27 cellular contexts compared by ENCODE assay signal in the genomic region with DNA sequence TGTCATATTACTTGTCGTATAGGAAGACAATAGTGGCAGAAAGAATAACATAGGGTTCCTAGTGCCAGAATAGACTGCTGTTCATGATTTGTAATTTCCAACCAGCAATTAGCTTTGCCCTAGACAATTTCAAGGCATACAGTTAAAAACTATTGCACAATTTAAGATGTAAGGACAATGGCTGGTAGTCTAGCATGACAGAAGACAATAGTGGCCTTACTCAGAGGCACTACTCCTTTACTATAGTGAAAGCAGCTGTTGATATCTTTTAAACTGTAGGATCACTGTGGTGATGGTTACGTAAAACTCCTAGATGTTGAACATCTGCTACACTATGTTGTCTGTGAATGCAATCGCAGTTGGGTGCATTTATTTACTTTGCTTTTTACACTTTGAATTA.
"Had no signal": no experiment of that assay in that cellular context is flagged by ENCODE, and none has a peak within 500 bp of the region (broad histone marks: within the 10 kb centered on the region; RNA-seq: fewer than 3 reads in every experiment).

No MANE protein-coding gene starts in this region.

- H3K27ac ChIP-seq: breast epithelium, coronary artery, SJSA1 had no signal

- H3K9me3 ChIP-seq: breast epithelium, SJSA1 had no signal

- ATAC-seq: activated CD4-positive, CD25-positive, alpha-beta regulatory T cell treated with anti-CD3 and anti-CD28 coated beads, Interleukin-2, amount 50 U/mL, for 24 hours; activated CD8-positive, alpha-beta memory T cell treated with anti-CD3 and anti-CD28 coated beads, Interleukin-2, amount 10 ng/mL, durations not matched to agents 7 days and 5 days; SK-N-SH treated with all-trans-retinoic acid at 6 μM for 48 hours had no signal

- H3K4me3 Mint-ChIP-seq: activated CD8-positive, alpha-beta memory T cell treated with anti-CD3 and anti-CD28 coated beads, Interleukin-2, amount 10 ng/mL, durations not matched to agents 7 days and 5 days; activated naive CD4-positive, alpha-beta T cell treated with anti-CD3 and anti-CD28 coated beads, Interleukin-2, amount 50 U/mL, for 24 hours; activated T-cell treated with anti-CD3 and anti-CD28 coated beads, Interleukin-2, amount 50 U/mL, for 24 hours; activated T-helper 1 cell treated with anti-CD3 and anti-CD28 coated beads, Interleukin-12 subunit alpha, Interleukin-12 subunit beta, Interleukin-2, Interleukin-4 antibody, amounts not matched to agents 30 ng/mL and 10 ng/mL and 1 ng/mL, durations not matched to agents 14 hours and 24 hours and 36 hours had no signal

- H3K4me3 ChIP-seq: breast epithelium, coronary artery, SJSA1 had no signal

- DNase-seq: activated CD4-positive, alpha-beta T cell treated with anti-CD3 and anti-CD28 coated beads for 4 hours; activated CD4-positive, alpha-beta T cell treated with anti-CD3 and anti-CD28 coated beads, Interleukin-2, amount 50 U/mL, for 4 hours; activated CD8-positive, alpha-beta memory T cell treated with anti-CD3 and anti-CD28 coated beads, Interleukin-2, amount 10 ng/mL, durations not matched to agents 7 days and 5 days; activated effector memory CD4-positive, alpha-beta T cell treated with Interleukin-2 at 50 U/mL for 16 hours; activated naive CD4-positive, alpha-beta T cell; activated T-cell treated with anti-CD3 and anti-CD28 coated beads, Interleukin-2, amount 50 U/mL, for 24 hours; aorta; caudate nucleus; Karpas-422; MM.1S; NCI-H1105; NCI-H1436; NCI-H1694 treated with DMSO at 0.1 percent for 48 hours; NCI-H2029 treated with DMSO at 0.1 percent for 48 hours; NCI-H2171 treated with DMSO at 0.1 percent for 48 hours; NCI-H226; NCI-H524 treated with DMSO at 0.1 percent for 48 hours; NCI-H774; Right ventricle myocardium superior; SW 1271 had no signal

- H3K36me3 ChIP-seq: breast epithelium, SJSA1 had no signal

- H3K36me3 Mint-ChIP-seq: activated CD8-positive, alpha-beta memory T cell treated with anti-CD3 and anti-CD28 coated beads, Interleukin-2, amount 10 ng/mL, durations not matched to agents 7 days and 5 days; activated naive CD4-positive, alpha-beta T cell treated with anti-CD3 and anti-CD28 coated beads, Interleukin-2, amount 50 U/mL, for 24 hours had no signal

- H3K27me3 ChIP-seq: SJSA1 had no signal

- H3K4me1 ChIP-seq: breast epithelium, SJSA1 had no signal

- H3K9me3 Mint-ChIP-seq: activated naive CD4-positive, alpha-beta T cell treated with anti-CD3 and anti-CD28 coated beads, Interleukin-2, amount 50 U/mL, for 24 hours; activated T-cell treated with anti-CD3 and anti-CD28 coated beads, Interleukin-2, amount 50 U/mL, for 24 hours; activated T-helper 1 cell treated with anti-CD3 and anti-CD28 coated beads, Interleukin-12 subunit alpha, Interleukin-12 subunit beta, Interleukin-2, Interleukin-4 antibody, amounts not matched to agents 30 ng/mL and 10 ng/mL and 1 ng/mL, durations not matched to agents 14 hours and 24 hours and 36 hours had no signal

- H3K4me1 Mint-ChIP-seq: activated CD8-positive, alpha-beta memory T cell treated with anti-CD3 and anti-CD28 coated beads, Interleukin-2, amount 10 ng/mL, durations not matched to agents 7 days and 5 days had no signal

- H3K27me3 Mint-ChIP-seq: activated CD8-positive, alpha-beta memory T cell treated with anti-CD3 and anti-CD28 coated beads, Interleukin-2, amount 10 ng/mL, durations not matched to agents 7 days and 5 days; activated naive CD4-positive, alpha-beta T cell treated with anti-CD3 and anti-CD28 coated beads, Interleukin-2, amount 50 U/mL, for 24 hours had no signal

- H3K27ac Mint-ChIP-seq: activated CD8-positive, alpha-beta memory T cell treated with anti-CD3 and anti-CD28 coated beads, Interleukin-2, amount 10 ng/mL, durations not matched to agents 7 days and 5 days; activated naive CD4-positive, alpha-beta T cell treated with anti-CD3 and anti-CD28 coated beads, Interleukin-2, amount 50 U/mL, for 24 hours; activated T-cell treated with anti-CD3 and anti-CD28 coated beads, Interleukin-2, amount 50 U/mL, for 24 hours; activated T-helper 1 cell treated with anti-CD3 and anti-CD28 coated beads, Interleukin-12 subunit alpha, Interleukin-12 subunit beta, Interleukin-2, Interleukin-4 antibody, amounts not matched to agents 30 ng/mL and 10 ng/mL and 1 ng/mL, durations not matched to agents 14 hours and 24 hours and 36 hours had no signal
